25 cellular contexts compared by ENCODE assay signal in genomic region chr13:41497436-41497835, GRCh38. TPM values are rescaled to one million over a fixed set of nuclear protein-coding genes. Genes with fewer than 3 reads are reported as not detected.
A peak's percentile ranks its signal among the peaks of the same experiment; 100 is the strongest.
DNase-seq lines count a peak whose midpoint lies in the region; ATAC-seq and TF ChIP-seq lines count a peak whose summit lies in the region.
"Had no signal": no experiment of that assay in that cellular context is flagged by ENCODE, and none has a peak within 500 bp of the region (broad histone marks: within the 10 kb centered on the region; RNA-seq: fewer than 3 reads in every experiment).

No MANE protein-coding gene starts in this region.

- H3K4me1 ChIP-seq in MM.1S (ENCODE audit: low read length) = peaks cover 72% of the 10 kb centered on the region
- H3K4me1 ChIP-seq: Caco-2 had no signal

- no peaks in the 10 kb centered on the region for H3K9me2 ChIP-seq in MM.1S (replicated peaks; ENCODE audit: insufficient read depth, low read length)

- H3K4me2 ChIP-seq in MM.1S (ENCODE audit: low read depth, low read length) = no peak overlapping the region

- peak overlapping the region; percentile 72 for H3K27ac Mint-ChIP-seq in activated T-cell treated with anti-CD3 and anti-CD28 coated beads, Interleukin-2, amount 50 U/mL, for 24 hours
- H3K27ac Mint-ChIP-seq in activated T-helper 2 cell treated with anti-CD3 and anti-CD28 coated beads, Interferon-gamma antibody, Interleukin-2, Interleukin-4, amounts not matched to agents 10 μg/mL and 5 μg/mL and 100 μg/mL, durations not matched to agents 14 hours and 24 hours and 36 hours = peak overlapping the region; percentile 7
- H3K27ac Mint-ChIP-seq in stimulated activated memory B cell treated with anti-CD40 and anti-IgM and Interleukin-4, amounts not matched to agents 10 μg/mL and 1 μg/mL and 100 μg/mL, for 72 hours = peak overlapping the region; percentile 71
- H3K27ac Mint-ChIP-seq: H9 had no signal

- no peaks in the 10 kb centered on the region for H3K9me3 Mint-ChIP-seq in activated T-cell treated with anti-CD3 and anti-CD28 coated beads, Interleukin-2, amount 50 U/mL, for 24 hours
- no peaks in the 10 kb centered on the region for H3K9me3 Mint-ChIP-seq in activated T-helper 2 cell treated with anti-CD3 and anti-CD28 coated beads, Interferon-gamma antibody, Interleukin-2, Interleukin-4, amounts not matched to agents 10 μg/mL and 5 μg/mL and 100 μg/mL, durations not matched to agents 14 hours and 24 hours and 36 hours
- H3K9me3 Mint-ChIP-seq in stimulated activated memory B cell treated with anti-CD40 and anti-IgM and Interleukin-4, amounts not matched to agents 10 μg/mL and 1 μg/mL and 100 μg/mL, for 72 hours = no peaks in the 10 kb centered on the region
- H3K9me3 Mint-ChIP-seq: H9 had no signal

- no peaks in the 10 kb centered on the region for H3K27me3 ChIP-seq in MM.1S (replicated peaks; ENCODE audit: insufficient read depth, low read length)
- H3K27me3 ChIP-seq: breast epithelium, left lung, Peyer's patch, tibial nerve had no signal

- no peak for ATAC-seq in stimulated activated memory B cell treated with anti-CD40 and anti-IgM and Interleukin-4, amounts not matched to agents 10 μg/mL and 1 μg/mL and 100 μg/mL, for 72 hours
- ATAC-seq: left lung had no signal

- no peaks in the 10 kb centered on the region for H3K27me3 Mint-ChIP-seq in activated T-cell treated with anti-CD3 and anti-CD28 coated beads, Interleukin-2, amount 50 U/mL, for 24 hours
- no peaks in the 10 kb centered on the region for H3K27me3 Mint-ChIP-seq in activated T-helper 2 cell treated with anti-CD3 and anti-CD28 coated beads, Interferon-gamma antibody, Interleukin-2, Interleukin-4, amounts not matched to agents 10 μg/mL and 5 μg/mL and 100 μg/mL, durations not matched to agents 14 hours and 24 hours and 36 hours (ENCODE audit: low read depth)
- H3K27me3 Mint-ChIP-seq in stimulated activated memory B cell treated with anti-CD40 and anti-IgM and Interleukin-4, amounts not matched to agents 10 μg/mL and 1 μg/mL and 100 μg/mL, for 72 hours = no peaks in the 10 kb centered on the region

- H3F3A ChIP-seq in MM.1S (ENCODE audit: insufficient read depth, low read length) = peaks cover 29% of the 10 kb centered on the region

- H3K9me3 ChIP-seq in MM.1S (replicated peaks; ENCODE audit: insufficient read depth, low read length) = no peaks in the 10 kb centered on the region
- H3K9me3 ChIP-seq: breast epithelium, Caco-2, left lung, Peyer's patch, tibial nerve had no signal

- H3K36me3 Mint-ChIP-seq in activated T-cell treated with anti-CD3 and anti-CD28 coated beads, Interleukin-2, amount 50 U/mL, for 24 hours (ENCODE audit: low read depth) = no peaks in the 10 kb centered on the region
- no peaks in the 10 kb centered on the region for H3K36me3 Mint-ChIP-seq in activated T-helper 2 cell treated with anti-CD3 and anti-CD28 coated beads, Interferon-gamma antibody, Interleukin-2, Interleukin-4, amounts not matched to agents 10 μg/mL and 5 μg/mL and 100 μg/mL, durations not matched to agents 14 hours and 24 hours and 36 hours (ENCODE audit: low read depth)
- no peaks in the 10 kb centered on the region for H3K36me3 Mint-ChIP-seq in stimulated activated memory B cell treated with anti-CD40 and anti-IgM and Interleukin-4, amounts not matched to agents 10 μg/mL and 1 μg/mL and 100 μg/mL, for 72 hours

- DNase-seq in activated T-cell treated with anti-CD3 and anti-CD28 coated beads, Interleukin-2, amount 50 U/mL, for 24 hours = no peak
- no peak for DNase-seq in activated T-cell treated with anti-CD3 and anti-CD28 coated beads, Interleukin-2, amount 50 U/mL, for 48 hours
- DNase-seq in MM.1S = no peak
- no peak for DNase-seq in activated T-helper 2 cell treated with anti-CD3 and anti-CD28 coated beads, Interferon-gamma antibody, Interleukin-2, Interleukin-4, amounts not matched to agents 10 μg/mL and 5 μg/mL and 100 μg/mL, durations not matched to agents 14 hours and 24 hours and 36 hours (ENCODE audit: low spot score)
- DNase-seq in NCI-H146 treated with DMSO at 0.1 percent for 48 hours (lab: John Stamatoyannopoulos, UW; ENCODE audit: unreplicated experiment) = no peak
- no peak for DNase-seq in EL
- DNase-seq: activated CD4-positive, CD25-positive, alpha-beta regulatory T cell; activated effector memory CD4-positive, alpha-beta T cell treated with Interleukin-2 at 50 U/mL for 16 hours; amniotic stem cell; Caco-2; effector CD4-positive, alpha-beta T cell; GDM1; H9; left lung; NCI-H1105; NCI-H1930; NCI-H524; nucleus accumbens; Peyer's patch; SHP77 treated with DMSO at 0.1 percent for 48 hours; SW 1271 had no signal

- TF ChIP-seq CTCF in MM.1S (IDR thresholded peaks at IDR 0.05; ENCODE audit: low read length) = no peak

- intact Hi-C loops in activated T-helper 2 cell treated with anti-CD3 and anti-CD28 coated beads, Interferon-gamma antibody, Interleukin-2, Interleukin-4, amounts not matched to agents 10 μg/mL and 5 μg/mL and 100 μg/mL, durations not matched to agents 14 hours and 24 hours and 36 hours (cut with micrococcal nuclease) = no loop called here

- no peak overlapping the region for H3K4me3 ChIP-seq in MM.1S (ENCODE audit: low read length)
- H3K4me3 ChIP-seq: breast epithelium, left lung, Peyer's patch, tibial nerve had no signal

- H3K4me3 Mint-ChIP-seq in activated T-cell treated with anti-CD3 and anti-CD28 coated beads, Interleukin-2, amount 50 U/mL, for 24 hours = no peak overlapping the region
- no peak overlapping the region for H3K4me3 Mint-ChIP-seq in activated T-helper 2 cell treated with anti-CD3 and anti-CD28 coated beads, Interferon-gamma antibody, Interleukin-2, Interleukin-4, amounts not matched to agents 10 μg/mL and 5 μg/mL and 100 μg/mL, durations not matched to agents 14 hours and 24 hours and 36 hours (ENCODE audit: low read depth)
- no peak overlapping the region for H3K4me3 Mint-ChIP-seq in stimulated activated memory B cell treated with anti-CD40 and anti-IgM and Interleukin-4, amounts not matched to agents 10 μg/mL and 1 μg/mL and 100 μg/mL, for 72 hours
- H3K4me3 Mint-ChIP-seq: H9 had no signal

- H3K27ac ChIP-seq in MM.1S (ENCODE audit: low read length) = peak overlapping the region; percentile 89; the same call in 1 of the 2 replicates
- H3K27ac ChIP-seq: breast epithelium, epithelial cell of prostate, left lung, Peyer's patch, tibial nerve had no signal

- no peaks in the 10 kb centered on the region for H4K20me1 ChIP-seq in MM.1S (ENCODE audit: insufficient read depth, low read length)

- H3K36me3 ChIP-seq in MM.1S (replicated peaks; ENCODE audit: insufficient read depth, low read length) = no peaks in the 10 kb centered on the region
- H3K36me3 ChIP-seq: breast epithelium, left lung, Peyer's patch, tibial nerve had no signal

- no peak overlapping the region for H3K9ac ChIP-seq in MM.1S (ENCODE audit: low read length)

- no peaks in the 10 kb centered on the region for H3K79me2 ChIP-seq in MM.1S (ENCODE audit: low read length)

- no peak overlapping the region for H2AFZ ChIP-seq in MM.1S (ENCODE audit: low read length)

- peaks cover 90% of the 10 kb centered on the region for H3K4me1 Mint-ChIP-seq in activated T-cell treated with anti-CD3 and anti-CD28 coated beads, Interleukin-2, amount 50 U/mL, for 24 hours (ENCODE audit: low read depth)
- H3K4me1 Mint-ChIP-seq in activated T-helper 2 cell treated with anti-CD3 and anti-CD28 coated beads, Interferon-gamma antibody, Interleukin-2, Interleukin-4, amounts not matched to agents 10 μg/mL and 5 μg/mL and 100 μg/mL, durations not matched to agents 14 hours and 24 hours and 36 hours (ENCODE audit: low read depth) = peaks cover 58% of the 10 kb centered on the region
- peaks cover 89% of the 10 kb centered on the region for H3K4me1 Mint-ChIP-seq in stimulated activated memory B cell treated with anti-CD40 and anti-IgM and Interleukin-4, amounts not matched to agents 10 μg/mL and 1 μg/mL and 100 μg/mL, for 72 hours

RNA-seq across cellular contexts. Expression of gene RGCC, which starts 40.1 kb away (rescaled TPM):
- total RNA-seq in activated T-helper 2 cell treated with anti-CD3 and anti-CD28 coated beads, Interferon-gamma antibody, Interleukin-2, Interleukin-4, amounts not matched to agents 10 μg/mL and 5 μg/mL and 100 μg/mL, durations not matched to agents 14 hours and 24 hours and 36 hours = 76.5 and 79.3 TPM in 2 replicates
- total RNA-seq: H9 had no signal

Comparison
In these comparisons a context has a peak if more than half of its experiments do, and no peak if none do; other contexts are left out.
1. H3K27ac Mint-ChIP-seq: peak in every context shown above with its lines; median percentile 72 in activated T-cell treated with anti-CD3 and anti-CD28 coated beads, Interleukin-2, amount 50 U/mL, for 24 hours; 71 in stimulated activated memory B cell treated with anti-CD40 and anti-IgM and Interleukin-4, amounts not matched to agents 10 μg/mL and 1 μg/mL and 100 μg/mL, for 72 hours; 7 in activated T-helper 2 cell treated with anti-CD3 and anti-CD28 coated beads, Interferon-gamma antibody, Interleukin-2, Interleukin-4, amounts not matched to agents 10 μg/mL and 5 μg/mL and 100 μg/mL, durations not matched to agents 14 hours and 24 hours and 36 hours.